ENCODE assay signal across 1 cellular context in the genomic region with DNA sequence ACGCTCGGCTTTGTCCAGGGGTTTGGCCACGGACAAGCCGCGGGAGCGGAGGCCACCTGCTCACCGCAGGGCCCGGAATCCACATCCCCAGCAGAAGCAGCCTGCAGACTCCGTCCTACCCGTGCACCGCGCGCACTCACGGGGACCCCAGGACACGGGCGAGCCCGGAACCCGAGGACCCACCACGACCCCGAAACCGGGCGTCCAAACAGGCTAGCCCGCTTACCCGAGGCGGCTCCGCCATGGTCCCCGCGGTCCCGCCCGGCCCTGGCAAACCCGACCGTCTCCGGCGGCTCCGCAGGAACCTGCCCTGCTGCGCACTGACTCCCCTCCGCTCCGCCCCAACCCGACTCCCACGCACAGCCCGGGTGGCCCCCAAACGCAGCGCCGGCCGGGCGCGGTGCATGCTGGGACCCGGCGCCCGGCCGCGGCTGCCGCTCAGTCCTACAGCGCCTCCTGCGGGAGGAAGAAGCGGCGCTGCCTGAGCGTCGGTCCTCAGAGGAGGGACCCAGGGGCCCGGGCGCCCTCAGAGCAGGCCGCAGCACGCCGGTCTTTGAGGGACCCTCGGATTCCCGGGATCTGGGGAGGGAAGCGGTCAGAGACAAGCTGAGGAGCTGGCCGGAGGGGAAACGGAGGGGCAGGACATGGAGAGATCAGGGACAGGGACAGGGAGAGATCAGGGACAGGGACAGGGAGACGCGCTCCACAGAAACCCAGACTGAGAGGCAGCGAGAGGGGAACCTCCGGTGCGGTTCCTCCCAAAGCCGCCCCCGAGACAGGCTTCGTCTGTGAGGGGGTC.
TF ChIP-seq lines count a peak whose summit lies in the region.

A gene with protein sequence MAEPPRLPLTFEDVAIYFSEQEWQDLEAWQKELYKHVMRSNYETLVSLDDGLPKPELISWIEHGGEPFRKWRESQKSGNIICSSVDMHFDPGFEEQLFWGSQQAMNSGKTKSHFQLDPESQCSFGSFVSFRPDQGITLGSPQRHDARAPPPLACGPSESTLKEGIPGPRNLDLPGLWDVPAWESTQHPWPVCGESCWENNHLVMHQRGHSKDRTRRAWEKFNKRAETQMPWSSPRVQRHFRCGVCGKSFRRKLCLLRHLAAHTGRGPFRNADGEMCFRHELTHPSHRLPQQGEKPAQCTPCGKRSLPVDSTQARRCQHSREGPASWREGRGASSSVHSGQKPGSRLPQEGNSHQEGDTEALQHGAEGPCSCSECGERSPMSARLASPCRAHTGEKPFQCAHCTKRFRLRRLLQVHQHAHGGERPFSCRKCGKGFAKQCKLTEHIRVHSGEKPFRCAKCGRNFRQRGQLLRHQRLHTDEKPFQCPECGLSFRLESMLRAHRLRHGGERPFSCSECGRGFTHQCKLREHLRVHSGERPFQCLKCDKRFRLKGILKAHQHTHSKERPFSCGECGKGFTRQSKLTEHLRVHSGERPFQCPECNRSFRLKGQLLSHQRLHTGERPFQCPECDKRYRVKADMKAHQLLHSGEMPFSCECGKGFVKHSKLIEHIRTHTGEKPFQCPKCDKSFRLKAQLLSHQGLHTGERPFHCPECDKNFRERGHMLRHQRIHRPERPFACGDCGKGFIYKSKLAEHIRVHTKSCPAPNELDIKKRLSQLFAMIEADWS (minus strand): TSS at position 322 of the 799 bp plus-strand sequence. CDS start 78 bp downstream, at position 244.

TF ChIP-seq in HepG2, 621 proteins besides CTCF, POLR2A, EP300 and RAD21 (continued from another document):
- TF ChIP-seq, protein P1, sequence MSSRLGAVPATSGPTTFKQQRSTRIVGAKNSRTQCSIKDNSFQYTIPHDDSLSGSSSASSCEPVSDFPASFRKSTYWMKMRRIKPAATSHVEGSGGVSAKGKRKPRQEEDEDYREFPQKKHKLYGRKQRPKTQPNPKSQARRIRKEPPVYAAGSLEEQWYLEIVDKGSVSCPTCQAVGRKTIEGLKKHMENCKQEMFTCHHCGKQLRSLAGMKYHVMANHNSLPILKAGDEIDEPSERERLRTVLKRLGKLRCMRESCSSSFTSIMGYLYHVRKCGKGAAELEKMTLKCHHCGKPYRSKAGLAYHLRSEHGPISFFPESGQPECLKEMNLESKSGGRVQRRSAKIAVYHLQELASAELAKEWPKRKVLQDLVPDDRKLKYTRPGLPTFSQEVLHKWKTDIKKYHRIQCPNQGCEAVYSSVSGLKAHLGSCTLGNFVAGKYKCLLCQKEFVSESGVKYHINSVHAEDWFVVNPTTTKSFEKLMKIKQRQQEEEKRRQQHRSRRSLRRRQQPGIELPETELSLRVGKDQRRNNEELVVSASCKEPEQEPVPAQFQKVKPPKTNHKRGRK (CRISPR knock-in tag; IDR thresholded peaks at IDR 0.05), result no peak
- TF ChIP-seq MTA1 (CRISPR knock-in tag; IDR thresholded peaks at IDR 0.05; ENCODE audit: borderline replicate concordance) (peak; percentile 92; the same call in 1 of the 2 replicates), TCF12 (IDR thresholded peaks at IDR 0.05) (no peak), TCF12 (CRISPR knock-in tag; IDR thresholded peaks at IDR 0.05) (peak; percentile 86), ZNF761 (CRISPR knock-in tag; conservative IDR thresholded peaks at IDR 0.05) (peak; percentile 83; the same call in 1 of the 2 replicates), SNAI1 (CRISPR knock-in tag; IDR thresholded peaks at IDR 0.05; ENCODE audit: borderline replicate concordance) (peak; percentile 68; the same call in 1 of the 2 replicates), FOXC1 (CRISPR knock-in tag; IDR thresholded peaks at IDR 0.05; ENCODE audit: borderline replicate concordance) (peak; percentile 85)
- TF ChIP-seq, protein P2, sequence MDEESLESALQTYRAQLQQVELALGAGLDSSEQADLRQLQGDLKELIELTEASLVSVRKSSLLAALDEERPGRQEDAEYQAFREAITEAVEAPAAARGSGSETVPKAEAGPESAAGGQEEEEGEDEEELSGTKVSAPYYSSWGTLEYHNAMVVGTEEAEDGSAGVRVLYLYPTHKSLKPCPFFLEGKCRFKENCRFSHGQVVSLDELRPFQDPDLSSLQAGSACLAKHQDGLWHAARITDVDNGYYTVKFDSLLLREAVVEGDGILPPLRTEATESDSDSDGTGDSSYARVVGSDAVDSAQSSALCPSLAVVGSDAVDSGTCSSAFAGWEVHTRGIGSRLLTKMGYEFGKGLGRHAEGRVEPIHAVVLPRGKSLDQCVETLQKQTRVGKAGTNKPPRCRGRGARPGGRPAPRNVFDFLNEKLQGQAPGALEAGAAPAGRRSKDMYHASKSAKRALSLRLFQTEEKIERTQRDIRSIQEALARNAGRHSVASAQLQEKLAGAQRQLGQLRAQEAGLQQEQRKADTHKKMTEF (CRISPR knock-in tag; IDR thresholded peaks at IDR 0.05), result peak; percentile 90
TF ChIP-seq in HepG2: peak in this region for 307.
